ENCODE assay signal across 30 cellular contexts in the genomic region with DNA sequence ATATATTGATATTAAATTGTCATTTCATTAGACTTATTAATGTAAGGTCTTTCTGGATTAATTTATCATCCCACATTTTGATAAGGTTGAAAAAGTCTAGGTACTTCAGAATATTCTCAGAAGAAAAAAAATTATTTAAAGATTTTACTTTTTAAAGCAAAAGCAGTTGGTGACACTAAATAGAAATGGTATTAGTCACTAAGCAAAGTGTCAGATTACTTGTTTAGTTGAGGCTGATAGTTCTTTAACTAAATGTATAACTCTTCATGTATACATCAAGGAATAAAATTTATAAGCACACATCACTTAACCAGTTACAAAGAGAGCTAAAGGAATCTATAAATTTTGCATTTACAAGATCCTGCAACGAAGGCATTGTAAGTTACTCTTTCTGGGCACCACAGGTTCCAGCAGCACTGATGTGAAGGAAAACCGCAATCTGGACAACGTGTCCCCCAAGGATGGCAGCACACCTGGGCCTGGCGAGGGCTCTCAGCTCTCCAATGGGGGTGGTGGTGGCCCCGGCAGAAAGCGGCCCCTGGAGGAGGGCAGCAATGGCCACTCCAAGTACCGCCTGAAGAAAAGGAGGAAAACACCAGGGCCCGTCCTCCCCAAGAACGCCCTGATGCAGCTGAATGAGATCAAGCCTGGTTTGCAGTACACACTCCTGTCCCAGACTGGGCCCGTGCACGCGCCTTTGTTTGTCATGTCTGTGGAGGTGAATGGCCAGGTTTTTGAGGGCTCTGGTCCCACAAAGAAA.
"Had no signal": no experiment of that assay in that cellular context is flagged by ENCODE, and none has a peak within 500 bp of the region (broad histone marks: within the 10 kb centered on the region; RNA-seq: fewer than 3 reads in every experiment).

No MANE protein-coding gene starts in this region.

- ATAC-seq: mucosa of descending colon; stimulated activated naive B cell treated with anti-CD40 and anti-IgM and Interleukin-4, amounts not matched to agents 10 μg/mL and 1 μg/mL and 100 μg/mL, for 72 hours had no signal

- H3K9me3 Mint-ChIP-seq: activated CD4-positive, alpha-beta memory T cell treated with anti-CD3 and anti-CD28 coated beads for 36 hours; activated naive CD4-positive, alpha-beta T cell treated with anti-CD3 and anti-CD28 coated beads for 36 hours; activated naive CD8-positive, alpha-beta T cell treated with anti-CD3 and anti-CD28 coated beads for 36 hours; activated T-helper 1 cell treated with anti-CD3 and anti-CD28 coated beads, Interleukin-12 subunit alpha, Interleukin-12 subunit beta, Interleukin-2, Interleukin-4 antibody, amounts not matched to agents 30 ng/mL and 10 ng/mL and 1 ng/mL, durations not matched to agents 14 hours and 24 hours and 36 hours; dendritic cell treated with granulocyte-macrophage colony-stimulating factor and Interleukin-4, amounts not matched to agents 40 ng/mL and 50 ng/mL, for 4 days; endodermal cell; nephron; stimulated activated naive B cell treated with anti-CD40 and anti-IgM and Interleukin-4, amounts not matched to agents 10 μg/mL and 1 μg/mL and 100 μg/mL, for 72 hours; T-helper 1 cell treated with Interleukin-12 subunit alpha and Interleukin-12 subunit beta and Interleukin-4 antibody, amounts not matched to agents 30 μg/mL and 1 μg/mL, for 36 hours had no signal

- H3K4me2 ChIP-seq: smooth muscle cell had no signal

- H3K27ac Mint-ChIP-seq: activated CD4-positive, alpha-beta memory T cell treated with anti-CD3 and anti-CD28 coated beads for 36 hours; activated naive CD4-positive, alpha-beta T cell treated with anti-CD3 and anti-CD28 coated beads for 36 hours; activated naive CD8-positive, alpha-beta T cell treated with anti-CD3 and anti-CD28 coated beads for 36 hours; activated T-helper 1 cell treated with anti-CD3 and anti-CD28 coated beads, Interleukin-12 subunit alpha, Interleukin-12 subunit beta, Interleukin-2, Interleukin-4 antibody, amounts not matched to agents 30 ng/mL and 10 ng/mL and 1 ng/mL, durations not matched to agents 14 hours and 24 hours and 36 hours; dendritic cell treated with granulocyte-macrophage colony-stimulating factor and Interleukin-4, amounts not matched to agents 40 ng/mL and 50 ng/mL, for 4 days; endodermal cell; nephron; stimulated activated naive B cell treated with anti-CD40 and anti-IgM and Interleukin-4, amounts not matched to agents 10 μg/mL and 1 μg/mL and 100 μg/mL, for 72 hours; T-helper 1 cell treated with Interleukin-12 subunit alpha and Interleukin-12 subunit beta and Interleukin-4 antibody, amounts not matched to agents 30 μg/mL and 1 μg/mL, for 36 hours had no signal

- DNase-seq: activated CD4-positive, alpha-beta memory T cell treated with anti-CD3 and anti-CD28 coated beads for 36 hours; activated CD4-positive, alpha-beta T cell treated with anti-CD3 and anti-CD28 coated beads for 48 hours; activated CD8-positive, alpha-beta memory T cell treated with anti-CD3 and anti-CD28 coated beads, Interleukin-2, amount 50 U/mL, for 4 hours; activated effector memory CD4-positive, alpha-beta T cell treated with anti-CD3 and anti-CD28 coated beads, Interleukin-2, amount 50 U/mL, for 16 hours; activated naive CD4-positive, alpha-beta T cell treated with anti-CD3 and anti-CD28 coated beads for 36 hours; activated naive CD8-positive, alpha-beta T cell treated with anti-CD3 and anti-CD28 coated beads for 36 hours; activated T-cell treated with anti-CD3 and anti-CD28 coated beads, Interleukin-2, amount 50 U/mL, for 1 hour; caudate nucleus; endodermal cell; esophagus squamous epithelium; foreskin melanocyte; left ventricle myocardium inferior; mucosa of descending colon; ovary; stimulated activated CD4-positive, alpha-beta T cell treated with anti-CD3 and anti-CD28 coated beads, Interleukin-1b, Interleukin-23, amount 100 ng/mL, for 48 hours; stimulated activated CD4-positive, alpha-beta T cell treated with anti-CD3 and anti-CD28 coated beads, Interleukin-4, amount 100 ng/mL, for 4 hours; stimulated activated CD8-positive, alpha-beta memory T cell treated with anti-CD3 and anti-CD28 coated beads, Interleukin-4, amount 100 ng/mL, for 48 hours; stimulated activated naive B cell treated with anti-CD40 and anti-IgM and Interleukin-4, amounts not matched to agents 10 μg/mL and 1 μg/mL and 100 μg/mL, for 72 hours; SW 1271; T-helper 9 cell had no signal

- H3K27ac ChIP-seq: esophagus squamous epithelium, left ventricle myocardium inferior, neutrophil, ovary, right atrium auricular region, tibial nerve, VCaP had no signal

- H3K27me3 Mint-ChIP-seq: activated CD4-positive, alpha-beta memory T cell treated with anti-CD3 and anti-CD28 coated beads for 36 hours; activated naive CD8-positive, alpha-beta T cell treated with anti-CD3 and anti-CD28 coated beads for 36 hours; dendritic cell treated with granulocyte-macrophage colony-stimulating factor and Interleukin-4, amounts not matched to agents 40 ng/mL and 50 ng/mL, for 4 days; stimulated activated naive B cell treated with anti-CD40 and anti-IgM and Interleukin-4, amounts not matched to agents 10 μg/mL and 1 μg/mL and 100 μg/mL, for 72 hours had no signal

- H3K4me3 ChIP-seq: esophagus squamous epithelium, left ventricle myocardium inferior, lung, mucosa of descending colon, ovary, right atrium auricular region, smooth muscle cell, tibial nerve had no signal

- H3K36me3 ChIP-seq: neutrophil, ovary had no signal

- H3K9me3 ChIP-seq: esophagus squamous epithelium, left ventricle myocardium inferior, mucosa of descending colon, neutrophil, ovary, right atrium auricular region, tibial nerve had no signal

- H3K4me1 ChIP-seq: esophagus squamous epithelium, left ventricle myocardium inferior, right atrium auricular region, tibial nerve had no signal

- H3K4me3 Mint-ChIP-seq: activated CD4-positive, alpha-beta memory T cell treated with anti-CD3 and anti-CD28 coated beads for 36 hours; activated naive CD4-positive, alpha-beta T cell treated with anti-CD3 and anti-CD28 coated beads for 36 hours; activated naive CD8-positive, alpha-beta T cell treated with anti-CD3 and anti-CD28 coated beads for 36 hours; activated T-helper 1 cell treated with anti-CD3 and anti-CD28 coated beads, Interleukin-12 subunit alpha, Interleukin-12 subunit beta, Interleukin-2, Interleukin-4 antibody, amounts not matched to agents 30 ng/mL and 10 ng/mL and 1 ng/mL, durations not matched to agents 14 hours and 24 hours and 36 hours; dendritic cell treated with granulocyte-macrophage colony-stimulating factor and Interleukin-4, amounts not matched to agents 40 ng/mL and 50 ng/mL, for 4 days; endodermal cell; nephron; stimulated activated naive B cell treated with anti-CD40 and anti-IgM and Interleukin-4, amounts not matched to agents 10 μg/mL and 1 μg/mL and 100 μg/mL, for 72 hours; T-helper 1 cell treated with Interleukin-12 subunit alpha and Interleukin-12 subunit beta and Interleukin-4 antibody, amounts not matched to agents 30 μg/mL and 1 μg/mL, for 36 hours had no signal

- H3K4me1 Mint-ChIP-seq: activated naive CD8-positive, alpha-beta T cell treated with anti-CD3 and anti-CD28 coated beads for 36 hours had no signal

- H3K27me3 ChIP-seq: esophagus squamous epithelium, neutrophil, ovary, right atrium auricular region, tibial nerve had no signal
